ENCODE assay signal across 13 cellular contexts in the genomic region with DNA sequence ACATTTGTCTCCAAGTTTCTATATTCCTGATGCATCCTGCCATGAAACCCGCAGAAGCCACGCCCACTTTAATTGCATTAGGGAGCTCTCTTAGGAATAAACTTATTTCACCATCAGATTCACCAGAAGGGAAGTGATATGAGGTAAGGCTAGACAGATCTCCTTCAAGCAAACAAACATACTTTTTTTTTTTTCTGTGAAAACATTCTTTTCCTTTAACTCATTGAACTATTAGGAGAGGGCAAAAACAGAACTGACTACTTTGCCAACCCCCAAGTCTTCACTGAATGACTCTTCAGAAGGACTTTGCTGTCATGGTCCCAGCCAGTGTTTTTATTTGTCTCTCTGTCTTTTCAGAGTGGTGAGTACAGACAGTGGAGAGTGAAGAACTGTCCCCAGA. TPM values are rescaled to one million over a fixed set of nuclear protein-coding genes. Genes with fewer than 3 reads are reported as not detected.
DNase-seq lines count a peak whose midpoint lies in the region; ATAC-seq, FAIRE-seq and TF ChIP-seq lines count a peak whose summit lies in the region.
"Had no signal": no experiment of that assay in that cellular context is flagged by ENCODE, and none has a peak within 500 bp of the region (broad histone marks: within the 10 kb centered on the region; RNA-seq: fewer than 3 reads in every experiment).

No MANE protein-coding gene starts in this region.

- H2AFZ ChIP-seq in astrocyte (ENCODE audit: low read depth, low read length) = no peak overlapping the region

- TF ChIP-seq CTCF in astrocyte (IDR thresholded peaks at IDR 0.05; ENCODE audit: insufficient read depth, low read depth, low read length) = no peak

- ATAC-seq in GM19328 (IDR thresholded peaks at IDR 0.05; ENCODE audit: unreplicated experiment) (peak; percentile 26), HG03045 (IDR thresholded peaks at IDR 0.05; ENCODE audit: unreplicated experiment) (peak; percentile 21)
- ATAC-seq: left ventricle myocardium superior had no signal

- H3K27me3 ChIP-seq in astrocyte (ENCODE audit: insufficient read depth, low read length) = no peaks in the 10 kb centered on the region

- H3K9ac ChIP-seq in astrocyte (ENCODE audit: low read length) = no peak overlapping the region

- no peaks in the 10 kb centered on the region for H3K27me3 Mint-ChIP-seq in astrocyte (ENCODE audit: low read depth, unreplicated experiment)
- H3K27me3 Mint-ChIP-seq: central memory CD8-positive, alpha-beta T cell had no signal

- H3K4me1 ChIP-seq in astrocyte (ENCODE audit: insufficient read depth, low read length) = peaks cover 7% of the 10 kb centered on the region
- H3K4me1 ChIP-seq: Caco-2 had no signal

- no peak overlapping the region for H3K27ac ChIP-seq in astrocyte (ENCODE audit: low read depth, low read length)

- FAIRE-seq in astrocyte (lab: Jason Lieb, UNC) (no peak), H54 (lab: Jason Lieb, UNC) (no peak)

- peak overlapping the region; percentile 23 for H3K4me2 ChIP-seq in astrocyte (ENCODE audit: low read length)

- H3K9me3 Mint-ChIP-seq in astrocyte (ENCODE audit: unreplicated experiment) = no peaks in the 10 kb centered on the region
- H3K9me3 Mint-ChIP-seq: central memory CD8-positive, alpha-beta T cell had no signal

- no peak for TF ChIP-seq POLR2A in H54 (IDR thresholded peaks at IDR 0.05; ENCODE audit: low read depth, low read length)

- no peak overlapping the region for H3K4me3 ChIP-seq in astrocyte (ENCODE audit: insufficient read depth, low read depth, low read length)

- no peaks in the 10 kb centered on the region for H3K9me3 ChIP-seq in astrocyte (ENCODE audit: insufficient read depth, low read depth, low read length)
- H3K9me3 ChIP-seq: Caco-2 had no signal

- no peaks in the 10 kb centered on the region for H3K36me3 ChIP-seq in astrocyte (ENCODE audit: insufficient read depth, low read length)

- no peak overlapping the region for H3K27ac Mint-ChIP-seq in astrocyte (ENCODE audit: unreplicated experiment)

- no peaks in the 10 kb centered on the region for H4K20me1 ChIP-seq in astrocyte (ENCODE audit: insufficient read depth, low read length)

- DNase-seq in EH (ENCODE audit: low read depth) (peak; percentile 69), astrocyte (ENCODE audit: low read depth) (no peak), NCI-H524 treated with DMSO at 0.1 percent for 48 hours (lab: John Stamatoyannopoulos, UW) (no peak), H54 (ENCODE audit: insufficient read length, low spot score) (no peak), GM19238 (ENCODE audit: insufficient read length, low spot score) (no peak), NCI-H345 treated with DMSO at 0.1 percent for 48 hours (lab: John Stamatoyannopoulos, UW; ENCODE audit: unreplicated experiment) (no peak)
- DNase-seq: activated T-cell treated with anti-CD3 and anti-CD28 coated beads, Interleukin-2, amount 50 U/mL, for 1 hour; Caco-2; left ventricle myocardium superior; posterior cingulate gyrus had no signal

- peaks cover 2% of the 10 kb centered on the region for H3K36me3 Mint-ChIP-seq in astrocyte (ENCODE audit: low read depth, unreplicated experiment)

- peaks cover 17% of the 10 kb centered on the region for H3K4me1 Mint-ChIP-seq in astrocyte (ENCODE audit: low read depth, unreplicated experiment)

- no peak overlapping the region for H3K4me3 Mint-ChIP-seq in astrocyte (ENCODE audit: unreplicated experiment)
- H3K4me3 Mint-ChIP-seq: central memory CD8-positive, alpha-beta T cell had no signal

- H3K79me2 ChIP-seq in astrocyte (ENCODE audit: insufficient read depth, low read length) = no peaks in the 10 kb centered on the region

RNA-seq across cellular contexts. Expression of a gene that starts 48.4 kb away (rescaled TPM):
- total RNA-seq in astrocyte = 36.4 and 37.2 TPM in 2 replicates
